In genomic region chr13:89402211-89402610, GRCh38 we compare ENCODE assay signal across 24 cellular contexts.
"Had no signal": no experiment of that assay in that cellular context is flagged by ENCODE, and none has a peak within 500 bp of the region (broad histone marks: within the 10 kb centered on the region; RNA-seq: fewer than 3 reads in every experiment).

No MANE protein-coding gene starts in this region.

- ATAC-seq: activated CD4-positive, alpha-beta T cell treated with anti-CD3 and anti-CD28 coated beads for 36 hours; activated CD8-positive, alpha-beta memory T cell treated with anti-CD3 and anti-CD28 coated beads, Interleukin-2, amount 10 ng/mL, durations not matched to agents 7 days and 5 days; activated CD8-positive, alpha-beta T cell treated with anti-CD3 and anti-CD28 coated beads, Interleukin-2, amount 10 ng/mL, durations not matched to agents 7 days and 5 days; activated naive CD8-positive, alpha-beta T cell treated with anti-CD3 and anti-CD28 coated beads, Interleukin-2, amount 50 U/mL, for 24 hours; esophagus mucosa; heart left ventricle; lower lobe of right lung; mucosa of descending colon; natural killer cell treated with Interleukin-12 subunit alpha and Interleukin-12 subunit beta and Interleukin-15 and Interleukin-18, amount 100 ng/mL, for 72 hours; sciatic nerve; stimulated activated effector memory CD8-positive, alpha-beta T cell treated with anti-CD3 and anti-CD28 coated beads, Interleukin-12 subunit alpha, Interleukin-12 subunit beta, amount 100 ng/mL, for 72 hours had no signal

- H3K4me3 ChIP-seq: heart left ventricle, lower lobe of right lung, mucosa of descending colon, ovary, skin epidermis, thoracic aorta had no signal

- H3K27me3 ChIP-seq: heart left ventricle, ovary had no signal

- H3K4me1 ChIP-seq: lower lobe of right lung had no signal

- DNase-seq: activated CD4-positive, alpha-beta T cell treated with anti-CD3 and anti-CD28 coated beads for 36 hours; activated CD4-positive, CD25-positive, alpha-beta regulatory T cell; activated CD8-positive, alpha-beta memory T cell treated with anti-CD3 and anti-CD28 coated beads, Interleukin-2, amount 10 ng/mL, durations not matched to agents 7 days and 5 days; activated CD8-positive, alpha-beta T cell treated with anti-CD3 and anti-CD28 coated beads, Interleukin-2, amount 10 ng/mL, durations not matched to agents 7 days and 5 days; activated naive CD8-positive, alpha-beta T cell treated with anti-CD3 and anti-CD28 coated beads, Interleukin-2, amount 50 U/mL, for 24 hours; activated T-cell treated with anti-CD3 and anti-CD28 coated beads, Interleukin-2, amount 50 U/mL, for 48 hours; amygdala; central memory CD4-positive, alpha-beta T cell; endodermal cell; foreskin fibroblast; heart left ventricle; hypothalamus; immature natural killer cell; lower lobe of right lung; mucosa of descending colon; ovary; stimulated activated CD4-positive, alpha-beta T cell treated with anti-CD3 and anti-CD28 coated beads, Interleukin-4, amount 100 ng/mL, for 24 hours; trophoblast cell had no signal

- H3K9me3 ChIP-seq: lower lobe of right lung, mucosa of descending colon, ovary, thoracic aorta had no signal

- H3K27ac ChIP-seq: heart left ventricle, lower lobe of right lung, ovary, skin epidermis, thoracic aorta had no signal

- H3K36me3 ChIP-seq: heart left ventricle, lower lobe of right lung, ovary, thoracic aorta had no signal
